Comparison of ENCODE assay signal across 20 cellular contexts in the genomic region with DNA sequence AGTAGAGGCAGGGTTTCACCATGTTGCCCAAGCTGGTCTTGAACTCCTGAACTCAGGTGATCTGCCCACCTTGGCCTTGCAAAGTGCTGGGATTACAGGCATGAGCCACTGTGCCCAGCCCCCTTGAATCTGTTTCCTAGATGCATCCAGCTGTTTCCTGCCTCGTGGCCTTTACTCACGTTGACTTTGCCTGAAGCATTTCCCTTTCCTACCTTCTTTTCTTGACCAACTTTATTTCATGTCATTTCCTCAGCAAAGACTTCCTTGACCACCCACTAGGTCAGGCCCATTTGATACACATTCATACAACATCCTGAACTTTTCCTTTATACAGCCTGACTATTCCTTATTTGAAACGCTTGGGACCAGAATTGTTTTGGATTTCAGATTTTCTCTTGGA. TPM values are rescaled to one million over a fixed set of nuclear protein-coding genes. Genes with fewer than 3 reads are reported as not detected.
DNase-seq lines count a peak whose midpoint lies in the region; ATAC-seq and TF ChIP-seq lines count a peak whose summit lies in the region.
"Had no signal": no experiment of that assay in that cellular context is flagged by ENCODE, and none has a peak within 500 bp of the region (broad histone marks: within the 10 kb centered on the region; RNA-seq: fewer than 3 reads in every experiment).

No MANE protein-coding gene starts in this region.

- no peak overlapping the region for H3K4me3 Mint-ChIP-seq in activated T-cell treated with anti-CD3 and anti-CD28 coated beads, Interleukin-2, amount 50 U/mL, for 72 hours
- H3K4me3 Mint-ChIP-seq in endothelial cell (ENCODE audit: unreplicated experiment), result no peak overlapping the region
- H3K4me3 Mint-ChIP-seq in stimulated activated effector memory CD8-positive, alpha-beta T cell treated with anti-CD3 and anti-CD28 coated beads, Interleukin-12 subunit alpha, Interleukin-12 subunit beta, amount 100 ng/mL, for 72 hours, result no peak overlapping the region

- ATAC-seq in activated T-cell treated with anti-CD3 and anti-CD28 coated beads, Interleukin-2, amount 50 U/mL, for 72 hours (replicated peaks in 1 of 2), result no peak
- ATAC-seq in stimulated activated effector memory CD8-positive, alpha-beta T cell treated with anti-CD3 and anti-CD28 coated beads, Interleukin-12 subunit alpha, Interleukin-12 subunit beta, amount 100 ng/mL, for 72 hours, result no peak
- no peak for ATAC-seq in HG03175 (IDR thresholded peaks at IDR 0.05; ENCODE audit: unreplicated experiment)
- ATAC-seq: GM12878, Panc1 had no signal

- TF ChIP-seq CTCF in endothelial cell (IDR thresholded peaks at IDR 0.05; ENCODE audit: unreplicated experiment), result no peak

- peak overlapping the region; percentile 8 for H3K27ac Mint-ChIP-seq in activated T-cell treated with anti-CD3 and anti-CD28 coated beads, Interleukin-2, amount 50 U/mL, for 72 hours
- no peak overlapping the region for H3K27ac Mint-ChIP-seq in endothelial cell (ENCODE audit: unreplicated experiment)
- peak overlapping the region; percentile 18 for H3K27ac Mint-ChIP-seq in stimulated activated effector memory CD8-positive, alpha-beta T cell treated with anti-CD3 and anti-CD28 coated beads, Interleukin-12 subunit alpha, Interleukin-12 subunit beta, amount 100 ng/mL, for 72 hours

- peaks cover 13 to 31% of the 10 kb centered on the region in 2 donors for H3K36me3 Mint-ChIP-seq in activated T-cell treated with anti-CD3 and anti-CD28 coated beads, Interleukin-2, amount 50 U/mL, for 72 hours (ENCODE audit: insufficient read depth in 2 of 2)
- H3K36me3 Mint-ChIP-seq in endothelial cell (ENCODE audit: low read depth, unreplicated experiment), result no peaks in the 10 kb centered on the region
- H3K36me3 Mint-ChIP-seq in stimulated activated effector memory CD8-positive, alpha-beta T cell treated with anti-CD3 and anti-CD28 coated beads, Interleukin-12 subunit alpha, Interleukin-12 subunit beta, amount 100 ng/mL, for 72 hours, result peaks cover 85% of the 10 kb centered on the region

- no peaks in the 10 kb centered on the region for H3K9me3 Mint-ChIP-seq in activated T-cell treated with anti-CD3 and anti-CD28 coated beads, Interleukin-2, amount 50 U/mL, for 72 hours
- H3K9me3 Mint-ChIP-seq in endothelial cell (ENCODE audit: unreplicated experiment), result no peaks in the 10 kb centered on the region
- no peaks in the 10 kb centered on the region for H3K9me3 Mint-ChIP-seq in stimulated activated effector memory CD8-positive, alpha-beta T cell treated with anti-CD3 and anti-CD28 coated beads, Interleukin-12 subunit alpha, Interleukin-12 subunit beta, amount 100 ng/mL, for 72 hours

- no peaks in the 10 kb centered on the region for H3K27me3 Mint-ChIP-seq in activated T-cell treated with anti-CD3 and anti-CD28 coated beads, Interleukin-2, amount 50 U/mL, for 72 hours (ENCODE audit: low read depth)
- H3K27me3 Mint-ChIP-seq in endothelial cell (ENCODE audit: unreplicated experiment), result peaks cover 3% of the 10 kb centered on the region

- H3K4me1 Mint-ChIP-seq in activated T-cell treated with anti-CD3 and anti-CD28 coated beads, Interleukin-2, amount 50 U/mL, for 72 hours (ENCODE audit: low read depth), result no peaks in the 10 kb centered on the region
- H3K4me1 Mint-ChIP-seq in endothelial cell (ENCODE audit: unreplicated experiment), result peaks cover 19% of the 10 kb centered on the region
- H3K4me1 Mint-ChIP-seq in stimulated activated effector memory CD8-positive, alpha-beta T cell treated with anti-CD3 and anti-CD28 coated beads, Interleukin-12 subunit alpha, Interleukin-12 subunit beta, amount 100 ng/mL, for 72 hours, result peaks cover 5% of the 10 kb centered on the region

- DNase-seq in activated T-cell treated with anti-CD3 and anti-CD28 coated beads, Interleukin-2, amount 50 U/mL, for 72 hours, result no peak
- no peak for DNase-seq in activated T-cell treated with anti-CD3 and anti-CD28 coated beads, Interleukin-2, amount 50 U/mL, for 48 hours
- peak; percentile 41 for DNase-seq in HT1080 (ENCODE audit: low read depth)
- DNase-seq in endothelial cell (ENCODE audit: low spot score), result peak; percentile 30
- no peak for DNase-seq in stimulated activated effector memory CD8-positive, alpha-beta T cell treated with anti-CD3 and anti-CD28 coated beads, Interleukin-12 subunit alpha, Interleukin-12 subunit beta, amount 100 ng/mL, for 72 hours (ENCODE audit: low spot score in 2 of 2)
- no peak for DNase-seq in EL
- DNase-seq: GDM1, GM23248, H7, IMR-90, KG1, MG63, NCI-H1417, NCI-H2081, NCI-H2227 treated with DMSO at 0.1 percent for 48 hours, NCI-H526 treated with DMSO at 0.1 percent for 48 hours, SHP77 treated with DMSO at 0.1 percent for 48 hours had no signal

RNA-seq across cellular contexts. Expression of a gene that starts 51.0 kb away (rescaled TPM):
- 100 to 1,000 TPM; 242 to 245 TPM for total RNA-seq in activated T-cell treated with anti-CD3 and anti-CD28 coated beads, Interleukin-2, amount 50 U/mL, for 72 hours
- 2.1 and 2.9 TPM in 2 replicates for total RNA-seq in HT1080 (2014; rRNA removed; shearing (Covaris generic))
- polyA plus RNA-seq in HT1080 (2015; cell fraction: cytosol; rRNA removed), result 0.40 and 0.72 TPM in 2 replicates
- polyA plus RNA-seq in HT1080 (2015; cell fraction: nucleus; rRNA removed), result 1.7 and 4.5 TPM in 2 replicates
- total RNA-seq in endothelial cell (ENCODE audit: unreplicated experiment), result 6.5 TPM

Comparison
In these comparisons a context has a peak if more than half of its experiments do, and no peak if none do; other contexts are left out.
1. DNase-seq: peak in HT1080 (single experiment) and endothelial cell (single experiment); none in activated T-cell treated with anti-CD3 and anti-CD28 coated beads, Interleukin-2, amount 50 U/mL, for 72 hours (0 of 2), activated T-cell treated with anti-CD3 and anti-CD28 coated beads, Interleukin-2, amount 50 U/mL, for 48 hours (0 of 2), stimulated activated effector memory CD8-positive, alpha-beta T cell treated with anti-CD3 and anti-CD28 coated beads, Interleukin-12 subunit alpha, Interleukin-12 subunit beta, amount 100 ng/mL, for 72 hours (0 of 2) and EL (single experiment).
2. RNA of a gene that starts 51.0 kb away (total RNA-seq): 242 to 245 TPM in activated T-cell treated with anti-CD3 and anti-CD28 coated beads, Interleukin-2, amount 50 U/mL, for 72 hours; 6.5 TPM in endothelial cell (single experiment) and 2.1 to 2.9 TPM in HT1080; every median in the first group is over 10 times any median in the second.